Comparison of ENCODE assay signal across 19 cellular contexts in the genomic region with DNA sequence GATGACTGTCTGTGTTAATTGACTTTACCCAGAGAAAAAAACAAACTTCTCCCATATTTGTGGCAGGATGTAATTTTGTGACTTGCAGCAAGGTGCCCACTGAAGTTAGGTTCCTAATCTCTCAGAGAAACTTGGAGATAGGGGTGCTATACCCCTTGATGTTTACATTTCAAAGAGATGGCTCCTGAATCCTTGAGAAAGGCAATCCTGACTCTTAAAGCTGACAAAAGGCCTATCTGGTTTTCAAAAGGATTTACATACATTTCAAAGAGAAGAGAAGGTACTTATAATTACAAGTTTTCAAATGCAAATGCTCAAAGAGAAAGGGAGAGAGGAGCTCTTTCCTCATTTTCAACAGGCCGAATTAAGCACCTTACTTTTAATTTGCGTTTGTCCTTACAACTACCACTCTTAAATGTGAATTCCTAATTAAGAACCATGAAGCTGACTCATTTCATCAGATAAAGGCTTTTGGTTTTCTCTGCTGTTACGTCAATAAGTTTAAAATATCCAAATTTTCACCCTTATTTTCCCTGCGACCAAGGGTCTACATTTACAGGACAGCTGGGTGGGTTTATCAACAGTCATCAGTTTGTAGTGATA.
DNase-seq lines count a peak whose midpoint lies in the region; ATAC-seq and TF ChIP-seq lines count a peak whose summit lies in the region.
"Had no signal": no experiment of that assay in that cellular context is flagged by ENCODE, and none has a peak within 500 bp of the region (broad histone marks: within the 10 kb centered on the region; RNA-seq: fewer than 3 reads in every experiment).

No MANE protein-coding gene starts in this region.

- DNase-seq in left ventricle myocardium inferior: no peak
- DNase-seq in cardiac septum (ENCODE audit: low spot score): no peak
- DNase-seq in iPS-NIHi11 (ENCODE audit: low spot score): peak; percentile 26
- DNase-seq in activated T-cell treated with anti-CD3 and anti-CD28 coated beads, Interleukin-2, amount 50 U/mL, for 48 hours: no peak
- DNase-seq in BE2C: no peak
- no peak for DNase-seq in esophagus muscularis mucosa (ENCODE audit: extremely low spot score)
- DNase-seq: C1 segment of cervical spinal cord, DND-41, GDM1, GM23248, HFFc6, NCI-H1092 treated with DMSO at 0.1 percent for 48 hours, NCI-H1694, NCI-H82 had no signal

- TF ChIP-seq EP300 in esophagus muscularis mucosa (IDR thresholded peaks at IDR 0.05): no peak

- H3K36me3 ChIP-seq in left ventricle myocardium inferior (no peaks in the 10 kb centered on the region), ectodermal cell (ENCODE audit: control insufficient read depth, insufficient read depth, low read length) (no peaks in the 10 kb centered on the region), BE2C (no peaks in the 10 kb centered on the region), esophagus muscularis mucosa (no peaks in the 10 kb centered on the region)
- H3K36me3 ChIP-seq: MG63 had no signal

- no peak for TF ChIP-seq CTCF in left ventricle myocardium inferior (IDR thresholded peaks at IDR 0.05; ENCODE audit: borderline replicate concordance)
- TF ChIP-seq CTCF in BE2C (IDR thresholded peaks at IDR 0.05; ENCODE audit: low read depth, low read length): no peak
- no peak for TF ChIP-seq CTCF in esophagus muscularis mucosa (IDR thresholded peaks at IDR 0.05)

- H3K4me3 ChIP-seq in left ventricle myocardium inferior (no peak overlapping the region), ectodermal cell (ENCODE audit: insufficient read depth, low read depth, low read length) (no peak overlapping the region), BE2C (ENCODE audit: low read depth, low read length) (no peak overlapping the region), esophagus muscularis mucosa (no peak overlapping the region)
- H3K4me3 ChIP-seq: GM12878, GM23248, MG63 had no signal

- intact Hi-C loops in left ventricle myocardium inferior (cut with micrococcal nuclease): no loop called here
- intact Hi-C loops in cardiac septum (cut with DNase I): no loop called here
- intact Hi-C loops in esophagus muscularis mucosa (cut with DNase I): no loop called here

- WGBS in ectodermal cell, 2 experiments: 4 to 5% methylated on average over 4 of the region's 4 CpGs
- 73% methylated on average over 4 of the region's 4 CpGs for WGBS in esophagus muscularis mucosa

- H3K27ac ChIP-seq in left ventricle myocardium inferior (replicated peaks): peak overlapping the region; percentile 29
- peak overlapping the region; percentile 59 for H3K27ac ChIP-seq in ectodermal cell (ENCODE audit: insufficient read depth, low read depth, low read length, poor library complexity, severe bottlenecking)
- H3K27ac ChIP-seq in esophagus muscularis mucosa (replicated peaks in 1 of 4): no peak overlapping the region
- H3K27ac ChIP-seq: GM23248, KMS-11 had no signal

- H3K4me1 ChIP-seq in left ventricle myocardium inferior (no peaks in the 10 kb centered on the region), ectodermal cell (ENCODE audit: control insufficient read depth, insufficient read depth, low read length) (peaks cover 17% of the 10 kb centered on the region), BE2C (no peaks in the 10 kb centered on the region), esophagus muscularis mucosa (no peaks in the 10 kb centered on the region)

- H3K9me3 ChIP-seq in left ventricle myocardium inferior (replicated peaks) (peaks cover 19% of the 10 kb centered on the region), ectodermal cell (ENCODE audit: control insufficient read depth, low read length) (no peaks in the 10 kb centered on the region), BE2C (no peaks in the 10 kb centered on the region; the same call in 1 of the 2 replicates), esophagus muscularis mucosa (peaks cover 0 to 4% (median 0%) of the 10 kb centered on the region in 4 donors)

- no peaks in the 10 kb centered on the region for H3K27me3 ChIP-seq in left ventricle myocardium inferior (ENCODE audit: low read depth)
- no peaks in the 10 kb centered on the region for H3K27me3 ChIP-seq in ectodermal cell (ENCODE audit: control insufficient read depth, insufficient read depth, low read length, poor library complexity, severe bottlenecking)
- no peaks in the 10 kb centered on the region for H3K27me3 ChIP-seq in BE2C
- no peaks in the 10 kb centered on the region for H3K27me3 ChIP-seq in esophagus muscularis mucosa
- H3K27me3 ChIP-seq: MG63 had no signal

- ATAC-seq in GM21381 (IDR thresholded peaks at IDR 0.05; ENCODE audit: unreplicated experiment): no peak
- ATAC-seq: GM12878 had no signal

- TF ChIP-seq POLR2A in esophagus muscularis mucosa (IDR thresholded peaks at IDR 0.05; ENCODE audit: low read depth): no peak

Comparison
In these comparisons a context has a peak if more than half of its experiments do, and no peak if none do; other contexts are left out.
1. H3K27ac ChIP-seq: peak in left ventricle myocardium inferior (single experiment) and ectodermal cell (single experiment); none in esophagus muscularis mucosa (0 of 4).